Comparison of ENCODE assay signal across 8 cellular contexts in the genomic region with DNA sequence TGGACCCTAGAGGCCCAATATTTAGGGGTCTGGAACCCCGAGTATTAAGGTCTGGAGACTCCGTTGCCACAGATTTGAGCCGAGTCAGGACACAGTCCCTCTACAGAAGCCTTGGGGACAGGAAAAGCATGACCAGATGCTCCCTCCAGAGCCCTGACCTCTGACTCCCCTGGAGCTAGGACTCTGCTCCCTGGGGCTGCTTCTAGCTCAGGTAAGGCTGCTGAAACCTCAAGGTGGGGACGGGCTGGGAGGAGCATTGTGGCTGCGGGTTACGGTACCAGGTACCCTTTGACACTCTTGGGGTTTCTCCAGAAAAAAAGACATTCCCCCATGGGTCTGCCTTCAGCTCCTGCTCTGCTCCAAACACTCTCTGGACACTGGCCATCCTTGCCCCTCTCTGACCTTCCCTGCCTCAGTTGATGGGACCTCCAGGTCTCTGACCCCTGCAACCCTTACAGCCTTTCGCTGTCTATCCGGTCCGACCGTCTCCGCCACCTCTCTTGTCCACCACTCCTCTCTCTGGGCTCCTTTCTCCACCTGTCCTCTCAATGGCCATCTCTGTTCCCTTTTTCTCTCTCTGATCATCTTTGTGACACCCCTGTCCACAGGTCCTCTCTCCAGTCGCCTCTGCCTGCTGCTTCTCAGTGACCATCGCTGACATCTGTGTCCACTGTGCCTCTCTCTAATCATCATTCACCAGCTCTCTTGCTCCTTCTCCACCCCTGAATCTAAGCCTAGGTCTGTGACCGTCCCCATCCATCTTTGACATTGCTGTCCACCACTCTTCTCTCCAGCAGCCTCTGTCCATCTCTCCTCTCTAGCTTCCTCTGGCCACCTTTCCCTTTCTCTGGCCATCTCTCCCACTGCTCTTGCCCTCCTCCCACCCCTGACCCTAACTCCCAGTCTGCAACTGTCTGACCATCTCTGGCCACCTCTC. TPM values are rescaled to one million over a fixed set of nuclear protein-coding genes. Genes with fewer than 3 reads are reported as not detected.
DNase-seq lines count a peak whose midpoint lies in the region; ATAC-seq and TF ChIP-seq lines count a peak whose summit lies in the region.

No MANE protein-coding gene starts in this region.

- H3K4me2 ChIP-seq in BLaER1 treated with 17β-estradiol and CSF1 and Interleukin-3, amounts not matched to agents 10 nM and 100 nM = peak overlapping the region; percentile 73 to 91 (median 87)
- H3K4me2 ChIP-seq in neural progenitor cell = peak overlapping the region; percentile 92

- no peak overlapping the region for H2AFZ ChIP-seq in neural progenitor cell (replicated peaks)

- no peaks in the 10 kb centered on the region for H3K27me3 Mint-ChIP-seq in effector memory CD8-positive, alpha-beta T cell
- H3K27me3 Mint-ChIP-seq in neural progenitor cell (ENCODE audit: insufficient read depth, low read depth) = peaks cover 4% of the 10 kb centered on the region

- peak; percentile 40 for ATAC-seq in effector memory CD8-positive, alpha-beta T cell (replicated peaks)
- no peak for ATAC-seq in HG03442 (IDR thresholded peaks at IDR 0.05; ENCODE audit: unreplicated experiment)
- ATAC-seq in HG03097 (IDR thresholded peaks at IDR 0.05; ENCODE audit: low FRiP score, unreplicated experiment) = no peak

- H3F3A ChIP-seq in neural progenitor cell (ENCODE audit: low read depth) = no peaks in the 10 kb centered on the region

- peaks cover 20 to 28% of the 10 kb centered on the region in 2 donors for H3K4me1 Mint-ChIP-seq in effector memory CD8-positive, alpha-beta T cell (ENCODE audit: low read depth in 2 of 2)
- peaks cover 24% of the 10 kb centered on the region for H3K4me1 Mint-ChIP-seq in neural progenitor cell

- peak overlapping the region; percentile 72 to 86 for H3K4me3 Mint-ChIP-seq in effector memory CD8-positive, alpha-beta T cell
- peak overlapping the region; percentile 85 for H3K4me3 Mint-ChIP-seq in neural progenitor cell

- peaks cover 13% of the 10 kb centered on the region for H3K36me3 Mint-ChIP-seq in effector memory CD8-positive, alpha-beta T cell (ENCODE audit: insufficient read depth)
- peaks cover 3% of the 10 kb centered on the region for H3K36me3 Mint-ChIP-seq in neural progenitor cell

- peak overlapping the region; percentile 55 to 73 (median 66) for H3K4me3 ChIP-seq in BLaER1 treated with 17β-estradiol and CSF1 and Interleukin-3, amounts not matched to agents 10 nM and 100 nM
- H3K4me3 ChIP-seq in neural progenitor cell = peak overlapping the region; percentile 99

- peak; percentile 35 for DNase-seq in NCI-H69 (lab: John Stamatoyannopoulos, UW)
- DNase-seq in effector memory CD8-positive, alpha-beta T cell = no peak
- no peak for DNase-seq in neural progenitor cell (ENCODE audit: low spot score)
- DNase-seq in mucosa of gallbladder (ENCODE audit: low spot score) = no peak
- no peak for DNase-seq in NCI-H446 (lab: John Stamatoyannopoulos, UW)

- H3K9me3 ChIP-seq in BLaER1 treated with 17β-estradiol and CSF1 and Interleukin-3, amounts not matched to agents 10 nM and 100 nM (replicated peaks in 1 of 11) = no peaks in the 10 kb centered on the region
- H3K9me3 ChIP-seq in neural progenitor cell (ENCODE audit: low read depth) = no peaks in the 10 kb centered on the region

- H3K27me3 ChIP-seq in BLaER1 treated with 17β-estradiol and CSF1 and Interleukin-3, amounts not matched to agents 10 nM and 100 nM = peaks cover 17 to 42% (median 30%) of the 10 kb centered on the region in 11 experiments; a peak in 20 of 22 replicates
- no peaks in the 10 kb centered on the region for H3K27me3 ChIP-seq in neural progenitor cell

- no peaks in the 10 kb centered on the region for H3K9me3 Mint-ChIP-seq in effector memory CD8-positive, alpha-beta T cell
- H3K9me3 Mint-ChIP-seq in neural progenitor cell = no peaks in the 10 kb centered on the region

- peak overlapping the region; percentile 21 to 80 (median 78); a peak in 20 of 22 replicates for H3K9ac ChIP-seq in BLaER1 treated with 17β-estradiol and CSF1 and Interleukin-3, amounts not matched to agents 10 nM and 100 nM
- H3K9ac ChIP-seq in neural progenitor cell = peak overlapping the region; percentile 75

- no peak for TF ChIP-seq CTCF in neural progenitor cell (IDR thresholded peaks at IDR 0.05)

- H3K79me2 ChIP-seq in neural progenitor cell (ENCODE audit: low read depth) = peaks cover 16% of the 10 kb centered on the region

- H3K36me3 ChIP-seq in BLaER1 treated with 17β-estradiol and CSF1 and Interleukin-3, amounts not matched to agents 10 nM and 100 nM = peaks cover 0 to 9% (median 0%) of the 10 kb centered on the region in 11 experiments; a peak in 1 of 22 replicates
- no peaks in the 10 kb centered on the region for H3K36me3 ChIP-seq in neural progenitor cell

- peaks cover 26 to 42% (median 34%) of the 10 kb centered on the region in 10 experiments for H3K4me1 ChIP-seq in BLaER1 treated with 17β-estradiol and CSF1 and Interleukin-3, amounts not matched to agents 10 nM and 100 nM
- peaks cover 8% of the 10 kb centered on the region for H3K4me1 ChIP-seq in neural progenitor cell

- no peak overlapping the region; a peak in 1 of 22 replicates for H3K27ac ChIP-seq in BLaER1 treated with 17β-estradiol and CSF1 and Interleukin-3, amounts not matched to agents 10 nM and 100 nM
- no peak overlapping the region for H3K27ac ChIP-seq in neural progenitor cell

- H4K20me1 ChIP-seq in BLaER1 treated with 17β-estradiol and CSF1 and Interleukin-3, amounts not matched to agents 10 nM and 100 nM = peaks cover 0 to 36% (median 12%) of the 10 kb centered on the region in 11 experiments; a peak in 12 of 22 replicates
- peaks cover 29% of the 10 kb centered on the region for H4K20me1 ChIP-seq in neural progenitor cell (ENCODE audit: low read depth)

- peak overlapping the region; percentile 16 to 77 for H3K27ac Mint-ChIP-seq in effector memory CD8-positive, alpha-beta T cell
- H3K27ac Mint-ChIP-seq in neural progenitor cell = no peak overlapping the region

RNA-seq across cellular contexts. Expression of gene LRFN3, which starts 1.4 kb away (rescaled TPM):
- total RNA-seq in neural progenitor cell (ENCODE audit: low replicate concordance) (2.3 and 9.5 TPM in 2 replicates), mucosa of gallbladder (23.7 TPM)

RNA-seq across cellular contexts. Expression of gene TYROBP, which starts 29.5 kb away (rescaled TPM):
- total RNA-seq in neural progenitor cell (ENCODE audit: low replicate concordance) = not detected in 2 replicates
- 94.6 TPM for total RNA-seq in mucosa of gallbladder

RNA-seq across cellular contexts. Expression of gene HCST, which starts 35.3 kb away (rescaled TPM):
- total RNA-seq in neural progenitor cell (ENCODE audit: low replicate concordance) (not detected in 2 replicates), mucosa of gallbladder (14.4 TPM)

RNA-seq across cellular contexts. Expression of gene NFKBID, which starts 37.3 kb away (rescaled TPM):
- total RNA-seq in neural progenitor cell (ENCODE audit: low replicate concordance) = 1.3 and 4.7 TPM in 2 replicates
- total RNA-seq in mucosa of gallbladder = 34.5 TPM

RNA-seq across cellular contexts. Expression of gene SDHAF1, which starts 57.4 kb away (rescaled TPM):
- total RNA-seq in neural progenitor cell (ENCODE audit: low replicate concordance) (4.6 and 18.6 TPM in 2 replicates), mucosa of gallbladder (20.0 TPM)

Comparison
In these comparisons a context has a peak if more than half of its experiments do, and no peak if none do; other contexts are left out.
1. RNA of gene TYROBP, which starts 29.5 kb away (total RNA-seq): 94.6 TPM in mucosa of gallbladder (single experiment); not detected in neural progenitor cell; every median in the first group is over 10 times any median in the second.
2. RNA of gene HCST, which starts 35.3 kb away (total RNA-seq): 14.4 TPM in mucosa of gallbladder (single experiment); not detected in neural progenitor cell; every median in the first group is over 10 times any median in the second.